In the genomic region with DNA sequence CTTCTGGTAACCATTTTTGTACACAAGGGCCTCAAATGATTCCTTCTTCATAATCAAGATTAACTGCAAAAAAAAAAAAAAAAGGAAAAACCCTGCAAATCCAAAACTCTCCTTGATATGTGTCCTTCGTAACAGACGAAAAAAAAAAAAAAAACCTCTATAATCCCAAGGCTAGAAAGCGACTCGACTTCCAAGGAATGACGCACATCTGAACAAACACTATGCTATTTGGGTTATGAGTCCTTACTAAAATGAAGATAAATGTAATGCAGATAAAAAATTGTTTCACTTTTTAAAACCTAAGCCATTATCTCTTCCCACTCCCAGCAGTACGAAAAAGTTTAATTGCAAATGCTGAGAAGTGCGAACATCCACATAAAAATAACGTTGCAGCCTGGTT, we compare ENCODE assay signal across 12 cellular contexts. TPM values are rescaled to one million over a fixed set of nuclear protein-coding genes. Genes with fewer than 3 reads are reported as not detected.
DNase-seq lines count a peak whose midpoint lies in the region; ATAC-seq lines count a peak whose summit lies in the region.
"Had no signal": no experiment of that assay in that cellular context is flagged by ENCODE, and none has a peak within 500 bp of the region (broad histone marks: within the 10 kb centered on the region; RNA-seq: fewer than 3 reads in every experiment).

No MANE protein-coding gene starts in this region.

- intact Hi-C loops in CD4-positive, alpha-beta memory T cell (cut with micrococcal nuclease) = loop anchor here (10.0 kb wide), 1 partner anchor 1501 kb away; no protein-coding TSS in a partner anchor

- peak overlapping the region; percentile 85 for H3K4me3 Mint-ChIP-seq in activated naive CD8-positive, alpha-beta T cell treated with anti-CD3 and anti-CD28 coated beads for 36 hours
- peak overlapping the region in 2 of 8 donors; percentile 97 to 98 for H3K4me3 Mint-ChIP-seq in CD4-positive, alpha-beta memory T cell
- H3K4me3 Mint-ChIP-seq in stimulated activated naive B cell treated with anti-CD40 and anti-IgM and Interleukin-4, amounts not matched to agents 10 μg/mL and 1 μg/mL and 100 μg/mL, for 72 hours = peak overlapping the region in 1 of 2 donors; percentile 41

- H3K27me3 Mint-ChIP-seq in activated naive CD8-positive, alpha-beta T cell treated with anti-CD3 and anti-CD28 coated beads for 36 hours = peaks cover 3% of the 10 kb centered on the region
- no peaks in the 10 kb centered on the region for H3K27me3 Mint-ChIP-seq in CD4-positive, alpha-beta memory T cell
- no peaks in the 10 kb centered on the region for H3K27me3 Mint-ChIP-seq in stimulated activated naive B cell treated with anti-CD40 and anti-IgM and Interleukin-4, amounts not matched to agents 10 μg/mL and 1 μg/mL and 100 μg/mL, for 72 hours

- H3K27ac ChIP-seq in ACC112 (ENCODE audit: low read depth, low read length) = peak overlapping the region; percentile 93
- H3K27ac ChIP-seq in CD4-positive, alpha-beta memory T cell (ENCODE audit: low read depth, low read length) = no peak overlapping the region
- H3K27ac ChIP-seq: SK-N-MC had no signal

- no peak overlapping the region for H3K27ac Mint-ChIP-seq in activated naive CD8-positive, alpha-beta T cell treated with anti-CD3 and anti-CD28 coated beads for 36 hours
- H3K27ac Mint-ChIP-seq in CD4-positive, alpha-beta memory T cell = peak overlapping the region in 1 of 7 donors; percentile 93
- H3K27ac Mint-ChIP-seq in stimulated activated naive B cell treated with anti-CD40 and anti-IgM and Interleukin-4, amounts not matched to agents 10 μg/mL and 1 μg/mL and 100 μg/mL, for 72 hours = no peak overlapping the region

- CTCF ChIA-PET in CD4-positive, alpha-beta memory T cell (lab: Charles Lee; ENCODE audit: partially characterized antibody) = interaction anchor here (0.8 to 1.5 kb wide), 2 partner anchors 175 to 241 kb away, joined by 4 to 6 read pairs; no protein-coding TSS in a partner anchor

- H3K36me3 Mint-ChIP-seq in activated naive CD8-positive, alpha-beta T cell treated with anti-CD3 and anti-CD28 coated beads for 36 hours = peaks cover 34% of the 10 kb centered on the region
- H3K36me3 Mint-ChIP-seq in CD4-positive, alpha-beta memory T cell = peaks cover 0 to 52% of the 10 kb centered on the region in 2 donors
- H3K36me3 Mint-ChIP-seq in stimulated activated naive B cell treated with anti-CD40 and anti-IgM and Interleukin-4, amounts not matched to agents 10 μg/mL and 1 μg/mL and 100 μg/mL, for 72 hours = peaks cover 0 to 12% of the 10 kb centered on the region in 2 donors

- no peaks in the 10 kb centered on the region for H3K9me3 Mint-ChIP-seq in activated naive CD8-positive, alpha-beta T cell treated with anti-CD3 and anti-CD28 coated beads for 36 hours
- no peaks in the 10 kb centered on the region for H3K9me3 Mint-ChIP-seq in CD4-positive, alpha-beta memory T cell
- H3K9me3 Mint-ChIP-seq in stimulated activated naive B cell treated with anti-CD40 and anti-IgM and Interleukin-4, amounts not matched to agents 10 μg/mL and 1 μg/mL and 100 μg/mL, for 72 hours = no peaks in the 10 kb centered on the region

- no peaks in the 10 kb centered on the region for H3K9me3 ChIP-seq in CD4-positive, alpha-beta memory T cell (ENCODE audit: control insufficient read depth in 1 of 2, low read length in 2 of 2)

- H3K27me3 ChIP-seq in ACC112 (ENCODE audit: insufficient read depth, low read length) = no peaks in the 10 kb centered on the region
- no peaks in the 10 kb centered on the region for H3K27me3 ChIP-seq in CD4-positive, alpha-beta memory T cell (ENCODE audit: insufficient read depth, low read length)

- H3K4me1 Mint-ChIP-seq in activated naive CD8-positive, alpha-beta T cell treated with anti-CD3 and anti-CD28 coated beads for 36 hours = peaks cover 21% of the 10 kb centered on the region
- H3K4me1 Mint-ChIP-seq in CD4-positive, alpha-beta memory T cell = peaks cover 0 to 73% (median 10%) of the 10 kb centered on the region in 4 donors
- peaks cover 0 to 12% of the 10 kb centered on the region in 2 donors for H3K4me1 Mint-ChIP-seq in stimulated activated naive B cell treated with anti-CD40 and anti-IgM and Interleukin-4, amounts not matched to agents 10 μg/mL and 1 μg/mL and 100 μg/mL, for 72 hours

- peak overlapping the region; percentile 92 for H3K4me3 ChIP-seq in ACC112 (ENCODE audit: low read depth, low read length)
- peak overlapping the region in 1 of 2 donors; percentile 76 for H3K4me3 ChIP-seq in CD4-positive, alpha-beta memory T cell (ENCODE audit: low read length in 2 of 2)
- H3K4me3 ChIP-seq: SK-N-MC had no signal

- DNase-seq in GM03348 (ENCODE audit: low spot score) (peak; percentile 23), left kidney (ENCODE audit: low read depth, low spot score) (peak; percentile 0), NCI-H345 treated with DMSO at 0.1 percent for 48 hours (lab: John Stamatoyannopoulos, UW; ENCODE audit: unreplicated experiment) (no peak)
- DNase-seq in activated naive CD8-positive, alpha-beta T cell treated with anti-CD3 and anti-CD28 coated beads for 36 hours = no peak
- no peak for DNase-seq in CD4-positive, alpha-beta memory T cell
- DNase-seq in stimulated activated naive B cell treated with anti-CD40 and anti-IgM and Interleukin-4, amounts not matched to agents 10 μg/mL and 1 μg/mL and 100 μg/mL, for 72 hours = no peak
- DNase-seq: MV-4-11, NCI-H524, trophoblast cell had no signal

- ATAC-seq in HG03432 (IDR thresholded peaks at IDR 0.05; ENCODE audit: unreplicated experiment) = no peak
- no peak for ATAC-seq in stimulated activated naive B cell treated with anti-CD40 and anti-IgM and Interleukin-4, amounts not matched to agents 10 μg/mL and 1 μg/mL and 100 μg/mL, for 72 hours (replicated peaks)

- peaks cover 15% of the 10 kb centered on the region; the same call in 1 of the 2 replicates for H3K36me3 ChIP-seq in ACC112 (ENCODE audit: insufficient read depth, low read length)
- no peaks in the 10 kb centered on the region for H3K36me3 ChIP-seq in CD4-positive, alpha-beta memory T cell (ENCODE audit: insufficient read depth, low read length)

- H2AFZ ChIP-seq in ACC112 (ENCODE audit: low read length, unreplicated experiment) = no peak overlapping the region

- H3K79me2 ChIP-seq in ACC112 (ENCODE audit: control insufficient read depth, insufficient read depth, low read length, unreplicated experiment) = peaks cover 16% of the 10 kb centered on the region

- POLR2A ChIA-PET in CD4-positive, alpha-beta memory T cell (lab: Charles Lee; ENCODE audit: partially characterized antibody) = interaction anchor here (1.0 to 3.7 kb wide), 5 partner anchors 8 to 833 kb away, joined by 4 to 48 read pairs (median 12); partner anchors contain the start of gene EIF1AY

- H3K4me1 ChIP-seq in ACC112 (ENCODE audit: control insufficient read depth, insufficient read depth, low read length, unreplicated experiment) = no peaks in the 10 kb centered on the region
- H3K4me1 ChIP-seq in CD4-positive, alpha-beta memory T cell (ENCODE audit: insufficient read depth, low read length) = peaks cover 42% of the 10 kb centered on the region

RNA-seq across cellular contexts. Expression of gene KDM5D, which starts 1.2 kb away (rescaled TPM):
- 10 to 100 TPM; 23.0 to 25.3 TPM for total RNA-seq in activated naive CD8-positive, alpha-beta T cell treated with anti-CD3 and anti-CD28 coated beads for 36 hours
- 100 to 1,000 TPM; 207 to 215 TPM for total RNA-seq in CD4-positive, alpha-beta memory T cell
- not detected for polyA plus RNA-seq in CD4-positive, alpha-beta memory T cell

Comparison
In these comparisons a context has a peak if more than half of its experiments do, and no peak if none do; other contexts are left out.
1. DNase-seq: peak in GM03348 (single experiment) and left kidney (single experiment); none in activated naive CD8-positive, alpha-beta T cell treated with anti-CD3 and anti-CD28 coated beads for 36 hours (single experiment), CD4-positive, alpha-beta memory T cell (0 of 5), NCI-H345 treated with DMSO at 0.1 percent for 48 hours (single experiment) and stimulated activated naive B cell treated with anti-CD40 and anti-IgM and Interleukin-4, amounts not matched to agents 10 μg/mL and 1 μg/mL and 100 μg/mL, for 72 hours (single experiment).